Comparison of ENCODE assay signal across 8 cellular contexts in genomic region chr13:49098771-49099512, GRCh38.
A peak's percentile ranks its signal among the peaks of the same experiment; 100 is the strongest.
DNase-seq lines count a peak whose midpoint lies in the region; ATAC-seq and TF ChIP-seq lines count a peak whose summit lies in the region.

No MANE protein-coding gene starts in this region.

- CTCF ChIA-PET in GM10248 (lab: Yijun Ruan, JAX) = interaction anchor here (0.7 to 2.1 kb wide), 13 partner anchors 11 to 185 kb away, joined by 3 to 11 read pairs (median 4); no protein-coding TSS in a partner anchor
- CTCF ChIA-PET in activated CD4-positive, alpha-beta T cell treated with anti-CD3 and anti-CD28 coated beads, Interleukin-2, amount 10 ng/mL, durations not matched to agents 7 days and 5 days (lab: Charles Lee) = interaction anchor here (1.3 kb wide), 1 partner anchor 11 kb away, joined by 4 read pairs; no protein-coding TSS in a partner anchor

- no peak overlapping the region for H3K4me3 Mint-ChIP-seq in effector memory CD8-positive, alpha-beta T cell
- H3K4me3 Mint-ChIP-seq in activated CD4-positive, alpha-beta T cell treated with anti-CD3 and anti-CD28 coated beads, Interleukin-2, amount 10 ng/mL, durations not matched to agents 7 days and 5 days = no peak overlapping the region

- TF ChIP-seq CTCF in GM10248 (IDR thresholded peaks at IDR 0.05; ENCODE audit: control extremely low read depth, extremely low read depth, low read depth, missing control alignments) (peak; percentile 53), MM.1S (IDR thresholded peaks at IDR 0.05; ENCODE audit: low read length) (peak; percentile 36), neural cell (IDR thresholded peaks at IDR 0.05; ENCODE audit: poor library complexity, severe bottlenecking) (no peak)

- H3K36me3 ChIP-seq in MM.1S (replicated peaks; ENCODE audit: insufficient read depth, low read length) (no peaks in the 10 kb centered on the region; the same call in 1 of the 2 replicates), neural cell (ENCODE audit: insufficient read depth, low read length) (no peaks in the 10 kb centered on the region)

- peak; percentile 21 for TF ChIP-seq RAD21 in neural cell (conservative IDR thresholded peaks at IDR 0.05)

- no peaks in the 10 kb centered on the region for H3K9me2 ChIP-seq in MM.1S (replicated peaks; ENCODE audit: insufficient read depth, low read length)
- no peaks in the 10 kb centered on the region for H3K9me2 ChIP-seq in neural cell (ENCODE audit: insufficient read depth, low read length)

- POLR2A ChIA-PET in GM10248 (lab: Yijun Ruan, JAX) = no interaction called here
- POLR2A ChIA-PET in activated CD4-positive, alpha-beta T cell treated with anti-CD3 and anti-CD28 coated beads, Interleukin-2, amount 10 ng/mL, durations not matched to agents 7 days and 5 days (lab: Charles Lee) = no interaction called here

- no peak for TF ChIP-seq EP300 in neural cell (conservative IDR thresholded peaks at IDR 0.05; ENCODE audit: poor library complexity, severe bottlenecking)

- H3K36me3 Mint-ChIP-seq in effector memory CD8-positive, alpha-beta T cell (ENCODE audit: insufficient read depth) = no peaks in the 10 kb centered on the region
- H3K36me3 Mint-ChIP-seq in activated CD4-positive, alpha-beta T cell treated with anti-CD3 and anti-CD28 coated beads, Interleukin-2, amount 10 ng/mL, durations not matched to agents 7 days and 5 days (ENCODE audit: low read depth) = peaks cover 3% of the 10 kb centered on the region

- H2AFZ ChIP-seq in MM.1S (ENCODE audit: low read length) = no peak overlapping the region
- no peak overlapping the region for H2AFZ ChIP-seq in neural cell (ENCODE audit: low read depth, low read length)

- DNase-seq in GM10248 (ENCODE audit: extremely low spot score) (no peak), MM.1S (peak; percentile 27), NCI-H2081 (lab: John Stamatoyannopoulos, UW) (no peak), activated gamma-delta T cell (lab: John Stamatoyannopoulos, UW) (no peak)
- DNase-seq in effector memory CD8-positive, alpha-beta T cell = no peak
- no peak for DNase-seq in activated CD4-positive, alpha-beta T cell treated with anti-CD3 and anti-CD28 coated beads, Interleukin-2, amount 10 ng/mL, durations not matched to agents 7 days and 5 days

- H3K27ac ChIP-seq in MM.1S (ENCODE audit: low read length) (no peak overlapping the region), neural cell (ENCODE audit: low read length) (no peak overlapping the region)

- H3K4me1 ChIP-seq in MM.1S (ENCODE audit: low read length) = peaks cover 17% of the 10 kb centered on the region

- peaks cover 40% of the 10 kb centered on the region for H3K79me2 ChIP-seq in MM.1S (ENCODE audit: low read length)
- H3K79me2 ChIP-seq in neural cell (replicated peaks; ENCODE audit: insufficient read depth, low read length) = no peaks in the 10 kb centered on the region

- no peak for ATAC-seq in effector memory CD8-positive, alpha-beta T cell (replicated peaks)
- ATAC-seq in GM18858 (IDR thresholded peaks at IDR 0.05; ENCODE audit: unreplicated experiment) = no peak

- H3K4me2 ChIP-seq in MM.1S (ENCODE audit: low read depth, low read length) (no peak overlapping the region), neural cell (ENCODE audit: low read length) (no peak overlapping the region)

- H3K27me3 ChIP-seq in MM.1S (replicated peaks; ENCODE audit: insufficient read depth, low read length) (no peaks in the 10 kb centered on the region), neural cell (ENCODE audit: insufficient read depth, low read depth, low read length) (no peaks in the 10 kb centered on the region)

- H3K27me3 Mint-ChIP-seq in effector memory CD8-positive, alpha-beta T cell = no peaks in the 10 kb centered on the region
- no peaks in the 10 kb centered on the region for H3K27me3 Mint-ChIP-seq in activated CD4-positive, alpha-beta T cell treated with anti-CD3 and anti-CD28 coated beads, Interleukin-2, amount 10 ng/mL, durations not matched to agents 7 days and 5 days

- H3K4me3 ChIP-seq in MM.1S (ENCODE audit: low read length) (no peak overlapping the region), neural cell (ENCODE audit: low read length) (no peak overlapping the region)

- no peaks in the 10 kb centered on the region for H3K4me1 Mint-ChIP-seq in effector memory CD8-positive, alpha-beta T cell (ENCODE audit: low read depth in 2 of 2)
- peaks cover 6% of the 10 kb centered on the region for H3K4me1 Mint-ChIP-seq in activated CD4-positive, alpha-beta T cell treated with anti-CD3 and anti-CD28 coated beads, Interleukin-2, amount 10 ng/mL, durations not matched to agents 7 days and 5 days

- peaks cover 12% of the 10 kb centered on the region for H3F3A ChIP-seq in MM.1S (ENCODE audit: insufficient read depth, low read length)
- H3F3A ChIP-seq in neural cell (ENCODE audit: insufficient read depth, low read length, poor library complexity, severe bottlenecking) = no peaks in the 10 kb centered on the region

- H3K9ac ChIP-seq in MM.1S (ENCODE audit: low read length) (no peak overlapping the region), neural cell (ENCODE audit: low read length) (no peak overlapping the region)

- H3K27ac Mint-ChIP-seq in effector memory CD8-positive, alpha-beta T cell = peak overlapping the region; percentile 17 to 44
- H3K27ac Mint-ChIP-seq in activated CD4-positive, alpha-beta T cell treated with anti-CD3 and anti-CD28 coated beads, Interleukin-2, amount 10 ng/mL, durations not matched to agents 7 days and 5 days = no peak overlapping the region

- H4K20me1 ChIP-seq in MM.1S (ENCODE audit: insufficient read depth, low read length) = peaks cover 3% of the 10 kb centered on the region; the same call in 1 of the 2 replicates
- H4K20me1 ChIP-seq in neural cell (ENCODE audit: insufficient read depth) = no peaks in the 10 kb centered on the region

- H3K9me3 ChIP-seq in MM.1S (replicated peaks; ENCODE audit: insufficient read depth, low read length) (no peaks in the 10 kb centered on the region), neural cell (ENCODE audit: low read length) (no peaks in the 10 kb centered on the region)

- no peaks in the 10 kb centered on the region for H3K9me3 Mint-ChIP-seq in effector memory CD8-positive, alpha-beta T cell
- H3K9me3 Mint-ChIP-seq in activated CD4-positive, alpha-beta T cell treated with anti-CD3 and anti-CD28 coated beads, Interleukin-2, amount 10 ng/mL, durations not matched to agents 7 days and 5 days = no peaks in the 10 kb centered on the region

TF ChIP-seq in neural cell, 6 proteins besides CTCF, POLR2A, EP300 and RAD21:
- TF ChIP-seq POLR2AphosphoS5 (IDR thresholded peaks at IDR 0.05) (no peak), EZH2 (IDR thresholded peaks at IDR 0.05; ENCODE audit: borderline replicate concordance, insufficient read depth, low read length, poor library complexity, severe bottlenecking) (no peak), SMC3 (conservative IDR thresholded peaks at IDR 0.05; ENCODE audit: poor library complexity) (peak; percentile 14)
TF ChIP-seq in neural cell: peak in this region for 1.
